31 cellular contexts compared by ENCODE assay signal in the genomic region with DNA sequence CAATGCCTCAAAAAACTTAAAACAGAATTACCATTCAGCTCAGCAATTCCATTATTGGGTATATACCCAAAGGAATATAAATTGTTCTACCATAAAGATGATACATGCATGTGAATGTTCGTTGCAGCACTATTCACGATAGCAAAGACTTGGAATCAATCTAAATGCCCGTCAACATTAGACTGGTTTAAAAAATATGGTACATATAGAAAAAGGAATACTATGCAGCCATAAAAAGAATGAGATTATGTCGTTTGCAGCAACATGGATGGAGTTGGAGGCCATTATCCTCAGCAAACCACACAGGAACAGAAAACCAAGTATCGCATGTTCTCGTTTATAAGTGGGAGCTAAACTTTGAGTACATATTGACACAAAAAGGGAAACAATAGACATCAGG.
"Had no signal": no experiment of that assay in that cellular context is flagged by ENCODE, and none has a peak within 500 bp of the region (broad histone marks: within the 10 kb centered on the region; RNA-seq: fewer than 3 reads in every experiment).

No MANE protein-coding gene starts in this region.

- H3K9me3 ChIP-seq: ascending aorta, colonic mucosa had no signal

- H3K36me3 ChIP-seq: ascending aorta, cardiac muscle cell, colonic mucosa had no signal

- DNase-seq: activated B cell treated with CpG ODN at 0.5 μM for 24 hours; activated CD4-positive, alpha-beta memory T cell treated with anti-CD3 and anti-CD28 coated beads for 36 hours; activated CD4-positive, alpha-beta T cell treated with anti-CD3 and anti-CD28 coated beads for 4 hours; activated CD4-positive, alpha-beta T cell treated with anti-CD3 and anti-CD28 coated beads, Interleukin-2, amount 10 ng/mL, durations not matched to agents 24 days and 14 days; activated CD4-positive, alpha-beta T cell treated with anti-CD3 and anti-CD28 coated beads, Interleukin-2, amount 50 U/mL, for 1 hour; activated CD4-positive, alpha-beta T cell treated with anti-CD3 and anti-CD28 coated beads, Interleukin-2, amount 50 U/mL, for 4 hours; activated CD4-positive, CD25-positive, alpha-beta regulatory T cell treated with anti-CD3 and anti-CD28 coated beads, Interleukin-2, amount 50 U/mL, for 72 hours; activated CD8-positive, alpha-beta memory T cell treated with anti-CD3 and anti-CD28 coated beads for 24 hours; activated CD8-positive, alpha-beta memory T cell treated with anti-CD3 and anti-CD28 coated beads, Interleukin-2, amount 10 ng/mL, durations not matched to agents 7 days and 5 days; activated CD8-positive, alpha-beta memory T cell treated with anti-CD3 and anti-CD28 coated beads, Interleukin-2, amount 50 U/mL, for 48 hours; activated CD8-positive, alpha-beta T cell treated with anti-CD3 and anti-CD28 coated beads for 36 hours; activated effector memory CD4-positive, alpha-beta T cell treated with Interleukin-2 at 50 U/mL for 16 hours; activated gamma-delta T cell; activated naive CD4-positive, alpha-beta T cell treated with anti-CD3 and anti-CD28 coated beads, Interleukin-2, amount 10 ng/mL, durations not matched to agents 7 days and 5 days; activated naive CD4-positive, alpha-beta T cell treated with Interleukin-2 at 50 U/mL for 16 hours; activated naive CD8-positive, alpha-beta T cell treated with anti-CD3 and anti-CD28 coated beads, Interleukin-2, amount 10 ng/mL, durations not matched to agents 7 days and 5 days; activated naive CD8-positive, alpha-beta T cell treated with anti-CD3 and anti-CD28 coated beads, Interleukin-2, amount 50 U/mL, for 24 hours; activated T-cell treated with anti-CD3 and anti-CD28 coated beads, Interleukin-2, amount 50 U/mL, for 24 hours; activated T-cell treated with anti-CD3 and anti-CD28 coated beads, Interleukin-2, amount 50 U/mL, for 48 hours; amygdala; anterior cingulate cortex; caudate nucleus; cerebellar nuclear complex; colonic mucosa; T-helper 2 cell; T-helper 9 cell had no signal

- H3K27ac ChIP-seq: ascending aorta, cardiac muscle cell, colonic mucosa, VCaP had no signal

- H3K4me3 ChIP-seq: ascending aorta, cardiac muscle cell, colonic mucosa had no signal

- H3K27me3 ChIP-seq: ascending aorta, cardiac muscle cell, colonic mucosa had no signal

- ATAC-seq: activated CD8-positive, alpha-beta memory T cell treated with anti-CD3 and anti-CD28 coated beads, Interleukin-2, amount 10 ng/mL, durations not matched to agents 7 days and 5 days; activated CD8-positive, alpha-beta T cell treated with anti-CD3 and anti-CD28 coated beads for 36 hours; activated naive CD8-positive, alpha-beta T cell treated with anti-CD3 and anti-CD28 coated beads, Interleukin-2, amount 50 U/mL, for 24 hours had no signal

- FAIRE-seq: bronchial epithelial cell, TTC549 had no signal

- H3K4me1 ChIP-seq: ascending aorta, colonic mucosa had no signal
